ENCODE assay signal across 8 cellular contexts in genomic region chr10:79066460-79067240, GRCh38. TPM values are rescaled to one million over a fixed set of nuclear protein-coding genes. Genes with fewer than 3 reads are reported as not detected.
A peak's percentile ranks its signal among the peaks of the same experiment; 100 is the strongest.
DNase-seq lines count a peak whose midpoint lies in the region; ATAC-seq and TF ChIP-seq lines count a peak whose summit lies in the region.

No MANE protein-coding gene starts in this region.

- peaks cover 27% of the 10 kb centered on the region for H3K79me2 ChIP-seq in Loucy (ENCODE audit: insufficient read depth, low read length)

- peak; percentile 23 for DNase-seq in SIG-M5 treated with dmso at 0.1 percent for 504 hours (lab: John Stamatoyannopoulos, UW; ENCODE audit: unreplicated experiment)
- no peak for DNase-seq in SIG-M5 (lab: John Stamatoyannopoulos, UW)
- DNase-seq in hepatic stellate cell (ENCODE audit: low spot score): peak; percentile 61
- DNase-seq in gastrocnemius medialis: peak in 1 of 2 donors; percentile 61
- no peak for DNase-seq in NCI-H2107 (lab: John Stamatoyannopoulos, UW)
- no peak for DNase-seq in activated CD4-positive, CD25-positive, alpha-beta regulatory T cell (lab: John Stamatoyannopoulos, UW)

- H3K9ac ChIP-seq in Loucy (ENCODE audit: low read depth, low read length, poor library complexity, severe bottlenecking): peak overlapping the region; percentile 58

- peak overlapping the region; percentile 46 for H3K27ac Mint-ChIP-seq in activated naive CD8-positive, alpha-beta T cell

- no peaks in the 10 kb centered on the region for H3F3A ChIP-seq in Loucy (ENCODE audit: low read depth)

- peaks cover 52% of the 10 kb centered on the region for H3K4me1 Mint-ChIP-seq in activated naive CD8-positive, alpha-beta T cell (ENCODE audit: low read depth)

- no peaks in the 10 kb centered on the region for H3K27me3 Mint-ChIP-seq in activated naive CD8-positive, alpha-beta T cell

- H3K9me3 Mint-ChIP-seq in activated naive CD8-positive, alpha-beta T cell (ENCODE audit: low read depth): no peaks in the 10 kb centered on the region

- no peak for TF ChIP-seq POLR2A in gastrocnemius medialis (IDR thresholded peaks at IDR 0.05)

- intact Hi-C loops in gastrocnemius medialis (cut with DNase I; ENCODE audit: low total_unique reads): loop anchor here (1.0 to 10.0 kb wide), 3 partner anchors 102 to 1032 kb away; partner anchors contain the start of gene RPS24

- H3K27ac ChIP-seq in gastrocnemius medialis: peak overlapping the region; percentile 93 to 100 (median 98)

- H3K36me3 ChIP-seq in Loucy (ENCODE audit: insufficient read depth, low read length) (no peaks in the 10 kb centered on the region), gastrocnemius medialis (no peaks in the 10 kb centered on the region)

- H4K20me1 ChIP-seq in Loucy (ENCODE audit: insufficient read depth, low read length, poor library complexity, severe bottlenecking): peaks cover 21% of the 10 kb centered on the region

- H3K4me1 ChIP-seq in Loucy (ENCODE audit: insufficient read depth, low read length, poor library complexity, severe bottlenecking) (peaks cover 42% of the 10 kb centered on the region), gastrocnemius medialis (peaks cover 5 to 8% of the 10 kb centered on the region in 2 donors)

- H3K27me3 ChIP-seq in Loucy (ENCODE audit: insufficient read depth, low read length, poor library complexity, severe bottlenecking): no peaks in the 10 kb centered on the region
- H3K27me3 ChIP-seq in gastrocnemius medialis: no peaks in the 10 kb centered on the region

- no peaks in the 10 kb centered on the region for H3K9me2 ChIP-seq in Loucy (replicated peaks; ENCODE audit: low read depth, low read length)

- in situ Hi-C loops in gastrocnemius medialis (cut with MboI; ENCODE audit: low sequenced_read_pairs in 4 of 4): no loop called here

- H3K4me3 Mint-ChIP-seq in activated naive CD8-positive, alpha-beta T cell: peak overlapping the region; percentile 56

- H3K4me3 ChIP-seq in Loucy (ENCODE audit: low read length, poor library complexity, severe bottlenecking) (peak overlapping the region; percentile 88), gastrocnemius medialis (peak overlapping the region; percentile 62 to 88 (median 80))

- no peak overlapping the region for H2AFZ ChIP-seq in Loucy (ENCODE audit: low read length)

- TF ChIP-seq CTCF in Loucy (conservative IDR thresholded peaks at IDR 0.05; ENCODE audit: low read length) (peak; percentile 61), gastrocnemius medialis (IDR thresholded peaks at IDR 0.05 in 4 of 5, conservative IDR thresholded peaks at IDR 0.05 in 1 of 5) (peak in 3 of 5 experiments; percentile 25 to 46 (median 35))

- peak overlapping the region; percentile 67 for H3K4me2 ChIP-seq in Loucy (ENCODE audit: low read depth, low read length, poor library complexity, severe bottlenecking)

- no peak for ATAC-seq in gastrocnemius medialis

- no peaks in the 10 kb centered on the region for H3K9me3 ChIP-seq in Loucy (ENCODE audit: insufficient read depth, low read depth, low read length)
- no peaks in the 10 kb centered on the region for H3K9me3 ChIP-seq in gastrocnemius medialis

- H3K36me3 Mint-ChIP-seq in activated naive CD8-positive, alpha-beta T cell: no peaks in the 10 kb centered on the region

RNA-seq across cellular contexts. Expression of gene ZMIZ1, which starts 2.1 kb away (rescaled TPM):
- total RNA-seq in gastrocnemius medialis: 10 to 100 TPM; 22.7 to 37.5 (median 31.7) TPM

Comparison
In these comparisons a context has a peak if more than half of its experiments do, and no peak if none do; other contexts are left out.
1. DNase-seq: peak in SIG-M5 treated with dmso at 0.1 percent for 504 hours (single experiment) and hepatic stellate cell (single experiment); none in SIG-M5 (single experiment), NCI-H2107 (single experiment) and activated CD4-positive, CD25-positive, alpha-beta regulatory T cell (0 of 4).